12 cellular contexts compared by ENCODE assay signal in genomic region chr11:43547411-43547718, GRCh38.
DNase-seq lines count a peak whose midpoint lies in the region; ATAC-seq and TF ChIP-seq lines count a peak whose summit lies in the region.
"Had no signal": no experiment of that assay in that cellular context is flagged by ENCODE, and none has a peak within 500 bp of the region (broad histone marks: within the 10 kb centered on the region; RNA-seq: fewer than 3 reads in every experiment).

No MANE protein-coding gene starts in this region.

- 5 to 7% (median 5%) methylated on average over 19 to 26 of the region's 26 CpGs; no CpG with 5 or more reads in 1 of the 4 donors for WGBS in heart left ventricle, 4 donors

- DNase-seq in heart left ventricle, result no peak
- no peak for DNase-seq in Right ventricle myocardium inferior (ENCODE audit: missing footprints)
- DNase-seq in lower lobe of right lung, result no peak
- DNase-seq in vagina (ENCODE audit: extremely low spot score in 2 of 2), result no peak
- no peak for DNase-seq in UCSD-AML1 (lab: John Stamatoyannopoulos, UW; ENCODE audit: unreplicated experiment)
- no peak for DNase-seq in activated CD8-positive, alpha-beta memory T cell treated with anti-CD3 and anti-CD28 coated beads for 24 hours
- no peak for DNase-seq in Peyer's patch
- DNase-seq: activated CD4-positive, alpha-beta T cell treated with anti-CD3 and anti-CD28 coated beads, Interleukin-2, amount 10 ng/mL, durations not matched to agents 24 days and 14 days; activated naive CD8-positive, alpha-beta T cell treated with anti-CD3 and anti-CD28 coated beads for 36 hours; NCI-H2171 treated with DMSO at 0.1 percent for 48 hours had no signal

- no peaks in the 10 kb centered on the region for H3K36me3 ChIP-seq in heart left ventricle
- H3K36me3 ChIP-seq in endocrine pancreas (ENCODE audit: control insufficient read depth, insufficient read depth, low read length), result no peaks in the 10 kb centered on the region
- no peaks in the 10 kb centered on the region for H3K36me3 ChIP-seq in lower lobe of right lung
- no peaks in the 10 kb centered on the region for H3K36me3 ChIP-seq in vagina
- H3K36me3 ChIP-seq in Peyer's patch, result no peaks in the 10 kb centered on the region
- H3K36me3 ChIP-seq: BLaER1 treated with 17β-estradiol and CSF1 and Interleukin-3, amounts not matched to agents 10 nM and 100 nM had no signal

- H3K9me3 ChIP-seq in heart left ventricle (no peaks in the 10 kb centered on the region), endocrine pancreas (ENCODE audit: control insufficient read depth, low read length) (no peaks in the 10 kb centered on the region), lower lobe of right lung (no peaks in the 10 kb centered on the region), vagina (no peaks in the 10 kb centered on the region), Peyer's patch (no peaks in the 10 kb centered on the region)

- intact Hi-C loops in heart left ventricle (cut with DNase I), result no loop called here
- intact Hi-C loops in Right ventricle myocardium inferior (cut with DNase I), result no loop called here
- intact Hi-C loops in lower lobe of right lung (cut with DNase I), result no loop called here
- intact Hi-C loops in vagina (cut with DNase I), result no loop called here

- H3K27ac ChIP-seq in heart left ventricle, result no peak overlapping the region
- H3K27ac ChIP-seq in lower lobe of right lung, result no peak overlapping the region
- no peak overlapping the region for H3K27ac ChIP-seq in vagina
- H3K27ac ChIP-seq in Peyer's patch, result peak overlapping the region in 1 of 4 donors; percentile 46
- H3K27ac ChIP-seq: BLaER1 treated with 17β-estradiol and CSF1 and Interleukin-3, amounts not matched to agents 10 nM and 100 nM had no signal

- peak overlapping the region; percentile 65 for H3K9ac ChIP-seq in endocrine pancreas (ENCODE audit: control insufficient read depth, insufficient read depth, low read length)
- H3K9ac ChIP-seq: BLaER1 treated with 17β-estradiol and CSF1 and Interleukin-3, amounts not matched to agents 10 nM and 100 nM had no signal

- TF ChIP-seq POLR2A in heart left ventricle (IDR thresholded peaks at IDR 0.05) (no peak), vagina (IDR thresholded peaks at IDR 0.05) (no peak), Peyer's patch (IDR thresholded peaks at IDR 0.05) (no peak)

- H3K4me1 ChIP-seq in heart left ventricle (peaks cover 0 to 12% (median 0%) of the 10 kb centered on the region in 12 donors), endocrine pancreas (ENCODE audit: control insufficient read depth, insufficient read depth, low read length) (peaks cover 6% of the 10 kb centered on the region), lower lobe of right lung (peaks cover 6% of the 10 kb centered on the region), vagina (peaks cover 13% of the 10 kb centered on the region), Peyer's patch (peaks cover 0 to 14% (median 0%) of the 10 kb centered on the region in 4 donors)

- peak overlapping the region in 10 of 12 donors; percentile 5 to 32 (median 25) for H3K4me3 ChIP-seq in heart left ventricle
- no peak overlapping the region for H3K4me3 ChIP-seq in endocrine pancreas (ENCODE audit: control insufficient read depth, insufficient read depth, low read length)
- H3K4me3 ChIP-seq in lower lobe of right lung, result peak overlapping the region; percentile 32
- H3K4me3 ChIP-seq in vagina, result peak overlapping the region; percentile 26 to 32
- H3K4me3 ChIP-seq in Peyer's patch, result peak overlapping the region in 2 of 4 donors; percentile 43 to 47
- H3K4me3 ChIP-seq: BLaER1 treated with 17β-estradiol and CSF1 and Interleukin-3, amounts not matched to agents 10 nM and 100 nM had no signal

- TF ChIP-seq CTCF in heart left ventricle (IDR thresholded peaks at IDR 0.05) (no peak), lower lobe of right lung (IDR thresholded peaks at IDR 0.05) (no peak), vagina (IDR thresholded peaks at IDR 0.05) (no peak), Peyer's patch (IDR thresholded peaks at IDR 0.05) (no peak)

- ATAC-seq in heart left ventricle (peak in 1 of 4 donors; percentile 20), Right ventricle myocardium inferior (no peak), lower lobe of right lung (peak; percentile 34 to 35)

- peaks cover 3 to 42% (median 17%) of the 10 kb centered on the region in 9 donors for H3K27me3 ChIP-seq in heart left ventricle
- H3K27me3 ChIP-seq in endocrine pancreas (ENCODE audit: control insufficient read depth, insufficient read depth, low read length), result no peaks in the 10 kb centered on the region
- peaks cover 35% of the 10 kb centered on the region for H3K27me3 ChIP-seq in lower lobe of right lung (ENCODE audit: low read depth)
- H3K27me3 ChIP-seq in vagina, result no peaks in the 10 kb centered on the region
- no peaks in the 10 kb centered on the region for H3K27me3 ChIP-seq in Peyer's patch
- H3K27me3 ChIP-seq: BLaER1 treated with 17β-estradiol and CSF1 and Interleukin-3, amounts not matched to agents 10 nM and 100 nM had no signal
